17 cellular contexts compared by ENCODE assay signal in genomic region chr18:30687501-30687900, GRCh38.
"Had no signal": no experiment of that assay in that cellular context is flagged by ENCODE, and none has a peak within 500 bp of the region (broad histone marks: within the 10 kb centered on the region; RNA-seq: fewer than 3 reads in every experiment).

No MANE protein-coding gene starts in this region.

- H3K27me3 ChIP-seq: esophagus muscularis mucosa, gastroesophageal sphincter, heart left ventricle, hepatocyte, left lung had no signal

- H3K4me3 ChIP-seq: coronary artery, dorsolateral prefrontal cortex, esophagus muscularis mucosa, gastroesophageal sphincter, heart left ventricle, hepatocyte, left lung, lower lobe of right lung, mucosa of descending colon had no signal

- H3K27ac ChIP-seq: coronary artery, dorsolateral prefrontal cortex, esophagus muscularis mucosa, gastroesophageal sphincter, heart left ventricle, hepatocyte, left lung, lower lobe of right lung had no signal

- H3K4me1 ChIP-seq: heart left ventricle, left lung, lower lobe of right lung had no signal

- DNase-seq: dermis blood vessel endothelial cell; dorsolateral prefrontal cortex; effector CD4-positive, alpha-beta T cell; effector memory CD4-positive, alpha-beta T cell; heart left ventricle; hypothalamus; left cardiac atrium; left lung; left ventricle myocardium superior; lower lobe of right lung; mesenchymal stem cell; mucosa of descending colon; naive B cell had no signal

- ATAC-seq: gastroesophageal sphincter, heart left ventricle, left cardiac atrium, left lung, left ventricle myocardium superior, lower lobe of right lung, mucosa of descending colon had no signal

- H3K36me3 ChIP-seq: esophagus muscularis mucosa, gastroesophageal sphincter, heart left ventricle, left lung, lower lobe of right lung had no signal

- H3K9me3 ChIP-seq: esophagus muscularis mucosa, gastroesophageal sphincter, heart left ventricle, lower lobe of right lung, mucosa of descending colon had no signal
